In genomic region chr15:80778621-80778963, GRCh38 we compare ENCODE assay signal across 1 cellular context.
A peak's percentile ranks its signal among the peaks of the same experiment; 100 is the strongest.
TF ChIP-seq lines count a peak whose summit lies in the region.

No MANE protein-coding gene starts in this region.

TF ChIP-seq in HepG2, 621 proteins besides CTCF, POLR2A, EP300 and RAD21 (continued from another document):
- TF ChIP-seq NCOA1 (CRISPR knock-in tag; IDR thresholded peaks at IDR 0.05) (0 out of 2 replicates have a peak, but pooled peaks have one; percentile 4), ADNP (CRISPR knock-in tag; IDR thresholded peaks at IDR 0.05) (peak; percentile 83), ATF5 (CRISPR knock-in tag; IDR thresholded peaks at IDR 0.05; ENCODE audit: low read depth) (no peak)
